In genomic region chr22:46296257-46297150, GRCh38 we compare ENCODE assay signal across 8 cellular contexts. TPM values are rescaled to one million over a fixed set of nuclear protein-coding genes. Genes with fewer than 3 reads are reported as not detected.
DNase-seq lines count a peak whose midpoint lies in the region; ATAC-seq and TF ChIP-seq lines count a peak whose summit lies in the region.

A gene with protein sequence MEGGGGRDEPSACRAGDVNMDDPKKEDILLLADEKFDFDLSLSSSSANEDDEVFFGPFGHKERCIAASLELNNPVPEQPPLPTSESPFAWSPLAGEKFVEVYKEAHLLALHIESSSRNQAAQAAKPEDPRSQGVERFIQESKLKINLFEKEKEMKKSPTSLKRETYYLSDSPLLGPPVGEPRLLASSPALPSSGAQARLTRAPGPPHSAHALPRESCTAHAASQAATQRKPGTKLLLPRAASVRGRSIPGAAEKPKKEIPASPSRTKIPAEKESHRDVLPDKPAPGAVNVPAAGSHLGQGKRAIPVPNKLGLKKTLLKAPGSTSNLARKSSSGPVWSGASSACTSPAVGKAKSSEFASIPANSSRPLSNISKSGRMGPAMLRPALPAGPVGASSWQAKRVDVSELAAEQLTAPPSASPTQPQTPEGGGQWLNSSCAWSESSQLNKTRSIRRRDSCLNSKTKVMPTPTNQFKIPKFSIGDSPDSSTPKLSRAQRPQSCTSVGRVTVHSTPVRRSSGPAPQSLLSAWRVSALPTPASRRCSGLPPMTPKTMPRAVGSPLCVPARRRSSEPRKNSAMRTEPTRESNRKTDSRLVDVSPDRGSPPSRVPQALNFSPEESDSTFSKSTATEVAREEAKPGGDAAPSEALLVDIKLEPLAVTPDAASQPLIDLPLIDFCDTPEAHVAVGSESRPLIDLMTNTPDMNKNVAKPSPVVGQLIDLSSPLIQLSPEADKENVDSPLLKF (plus strand): TSS chr22:46296870. CDS start chr22:46297401, 531 bp downstream.

- H3K4me1 ChIP-seq in osteoblast (ENCODE audit: insufficient read depth, low read length), result peaks cover 20% of the 10 kb centered on the region
- peaks cover 31% of the 10 kb centered on the region for H3K4me1 ChIP-seq in thymus (ENCODE audit: control insufficient read depth, insufficient read depth, low read length)

- H3K27me3 ChIP-seq in osteoblast (ENCODE audit: insufficient read depth, low read length) (no peaks in the 10 kb centered on the region), thymus (ENCODE audit: control insufficient read depth, insufficient read depth) (no peaks in the 10 kb centered on the region)

- H3K9me3 ChIP-seq in osteoblast (ENCODE audit: low read depth, low read length), result no peaks in the 10 kb centered on the region
- H3K9me3 ChIP-seq in thymus (ENCODE audit: control insufficient read depth), result no peaks in the 10 kb centered on the region

- H4K20me1 ChIP-seq in osteoblast (ENCODE audit: insufficient read depth, low read length), result no peaks in the 10 kb centered on the region

- H3K4me3 Mint-ChIP-seq in activated naive CD8-positive, alpha-beta T cell, result peak within 1 kb of the TSS; percentile 93

- peaks cover 33% of the 10 kb centered on the region for H3K36me3 ChIP-seq in osteoblast (ENCODE audit: insufficient read depth, low read length)
- H3K36me3 ChIP-seq in thymus (ENCODE audit: control insufficient read depth, insufficient read depth), result peaks cover 9% of the 10 kb centered on the region

- peak; percentile 90 for ATAC-seq in HG02610 (IDR thresholded peaks at IDR 0.05; ENCODE audit: unreplicated experiment)

- peaks cover 17% of the 10 kb centered on the region for H3K4me1 Mint-ChIP-seq in activated naive CD8-positive, alpha-beta T cell (ENCODE audit: low read depth)

- no peaks in the 10 kb centered on the region for H3K9me3 Mint-ChIP-seq in activated naive CD8-positive, alpha-beta T cell (ENCODE audit: low read depth)

- H3K4me2 ChIP-seq in osteoblast (ENCODE audit: insufficient read depth, low read length), result peak within 1 kb of the TSS; percentile 92

- peak; percentile 100 for DNase-seq in GM10248 (ENCODE audit: extremely low spot score)
- DNase-seq in NCI-H1092 treated with DMSO at 0.1 percent for 48 hours (lab: John Stamatoyannopoulos, UW), result peak; percentile 80
- DNase-seq in SKM-1 (lab: John Stamatoyannopoulos, UW; ENCODE audit: unreplicated experiment), result peak; percentile 96
- DNase-seq in glomerular visceral epithelial cell (ENCODE audit: extremely low spot score), result peak; percentile 98
- DNase-seq in osteoblast (ENCODE audit: insufficient read length, low spot score, missing footprints), result peak; percentile 100

- POLR2A ChIA-PET in GM10248 (lab: Yijun Ruan, JAX), result interaction anchor here (0.6 to 1.2 kb wide), 4 partner anchors 9 to 245 kb away, joined by 3 read pairs; partner anchors contain the start of gene TRMU

- CTCF ChIA-PET in GM10248 (lab: Yijun Ruan, JAX), result interaction anchor here (1.0 to 2.4 kb wide), 6 partner anchors 18 to 290 kb away, joined by 3 to 8 read pairs (median 4); no protein-coding TSS in a partner anchor

- peak within 1 kb of the TSS; percentile 90 for H3K4me3 ChIP-seq in osteoblast (ENCODE audit: insufficient read depth, low read length)
- peak within 1 kb of the TSS; percentile 61 for H3K4me3 ChIP-seq in thymus (ENCODE audit: low read length)

- peaks cover 39% of the 10 kb centered on the region for H3K79me2 ChIP-seq in osteoblast (ENCODE audit: insufficient read depth, low read length)

- H2AFZ ChIP-seq in osteoblast (ENCODE audit: low read length), result peak within 1 kb of the TSS; percentile 98

- H3K27ac ChIP-seq in osteoblast (ENCODE audit: low read depth, low read length) (peak within 1 kb of the TSS; percentile 77), thymus (ENCODE audit: low read depth) (peak within 1 kb of the TSS; percentile 88)

- 3% methylated on average over 76 of the region's 76 CpGs for WGBS in thymus

- peaks cover 7% of the 10 kb centered on the region for H3K36me3 Mint-ChIP-seq in activated naive CD8-positive, alpha-beta T cell

- peaks cover 6% of the 10 kb centered on the region for H3K27me3 Mint-ChIP-seq in activated naive CD8-positive, alpha-beta T cell

- TF ChIP-seq CTCF in GM10248 (IDR thresholded peaks at IDR 0.05; ENCODE audit: control extremely low read depth, extremely low read depth, low read depth, missing control alignments) (peak; percentile 47), osteoblast (IDR thresholded peaks at IDR 0.05; ENCODE audit: extremely low read depth, low read depth, low read length) (peak; percentile 14)

- peak within 1 kb of the TSS; percentile 99 for H3K27ac Mint-ChIP-seq in activated naive CD8-positive, alpha-beta T cell

RNA-seq across cellular contexts. Expression of the gene that starts here (rescaled TPM):
- total RNA-seq in osteoblast, result 1.8 and 2.1 TPM in 2 replicates
- polyA plus RNA-seq in thymus, result 4.4 TPM

Comparison
In these comparisons a context has a peak if more than half of its experiments do, and no peak if none do; other contexts are left out.
1. Peak in every context shown above with its lines: DNase-seq, ATAC-seq, H3K4me3 ChIP-seq and H3K27ac ChIP-seq.